Comparison of ENCODE assay signal across 30 cellular contexts in genomic region chr20:59220161-59220560, GRCh38. TPM values are rescaled to one million over a fixed set of nuclear protein-coding genes. Genes with fewer than 3 reads are reported as not detected.
"Had no signal": no experiment of that assay in that cellular context is flagged by ENCODE, and none has a peak within 500 bp of the region (broad histone marks: within the 10 kb centered on the region; RNA-seq: fewer than 3 reads in every experiment).

No MANE protein-coding gene starts in this region.

- H3K27ac Mint-ChIP-seq: activated CD4-positive, alpha-beta memory T cell treated with anti-CD3 and anti-CD28 coated beads for 36 hours; activated CD4-positive, alpha-beta T cell treated with anti-CD3 and anti-CD28 coated beads, Interleukin-2, amount 10 ng/mL, durations not matched to agents 24 days and 14 days; activated T-helper 2 cell treated with anti-CD3 and anti-CD28 coated beads, Interferon-gamma antibody, Interleukin-2, Interleukin-4, amounts not matched to agents 10 μg/mL and 5 μg/mL and 100 μg/mL, durations not matched to agents 14 hours and 24 hours and 36 hours; endodermal cell; neural progenitor cell had no signal

- H3K4me1 ChIP-seq: foreskin keratinocyte, parathyroid adenoma had no signal

- H3K9me3 Mint-ChIP-seq: activated CD4-positive, alpha-beta memory T cell treated with anti-CD3 and anti-CD28 coated beads for 36 hours; activated CD4-positive, alpha-beta T cell treated with anti-CD3 and anti-CD28 coated beads, Interleukin-2, amount 10 ng/mL, durations not matched to agents 24 days and 14 days; activated T-helper 2 cell treated with anti-CD3 and anti-CD28 coated beads, Interferon-gamma antibody, Interleukin-2, Interleukin-4, amounts not matched to agents 10 μg/mL and 5 μg/mL and 100 μg/mL, durations not matched to agents 14 hours and 24 hours and 36 hours; endodermal cell had no signal

- H3K27me3 Mint-ChIP-seq: activated CD4-positive, alpha-beta memory T cell treated with anti-CD3 and anti-CD28 coated beads for 36 hours had no signal

- H3K36me3 ChIP-seq: breast epithelium, heart right ventricle, left lung, lower lobe of right lung, neural progenitor cell, vagina had no signal

- H3K36me3 Mint-ChIP-seq: activated CD4-positive, alpha-beta memory T cell treated with anti-CD3 and anti-CD28 coated beads for 36 hours; neural progenitor cell had no signal

- H3K27me3 ChIP-seq: testis, vagina had no signal

- DNase-seq: activated CD4-positive, alpha-beta memory T cell treated with anti-CD3 and anti-CD28 coated beads for 36 hours; activated CD4-positive, alpha-beta T cell treated with anti-CD3 and anti-CD28 coated beads, Interleukin-2, amount 10 ng/mL, durations not matched to agents 24 days and 14 days; activated CD4-positive, CD25-positive, alpha-beta regulatory T cell treated with anti-CD3 and anti-CD28 coated beads, Interleukin-2, amount 50 U/mL, for 72 hours; activated CD8-positive, alpha-beta memory T cell treated with anti-CD3 and anti-CD28 coated beads, Interleukin-2, amount 50 U/mL, for 4 hours; activated T-cell treated with anti-CD3 and anti-CD28 coated beads, Interleukin-2, amount 50 U/mL, for 48 hours; amygdala; central memory CD4-positive, alpha-beta T cell; endodermal cell; foreskin keratinocyte; heart right ventricle; left lung; lower lobe of right lung; mesenchymal stem cell; occipital lobe; psoas muscle; SK-N-SH; stimulated activated CD4-positive, alpha-beta T cell treated with anti-CD3 and anti-CD28 coated beads, Interleukin-2, amount 100 ng/mL, for 24 hours; stimulated activated naive CD4-positive, alpha-beta T cell; SW 1271; T-helper 2 cell; testis; trophoblast cell had no signal

- H3K4me3 Mint-ChIP-seq: activated CD4-positive, alpha-beta memory T cell treated with anti-CD3 and anti-CD28 coated beads for 36 hours; activated CD4-positive, alpha-beta T cell treated with anti-CD3 and anti-CD28 coated beads, Interleukin-2, amount 10 ng/mL, durations not matched to agents 24 days and 14 days; endodermal cell had no signal

- H3K9me3 ChIP-seq: breast epithelium, heart right ventricle, left lung, lower lobe of right lung, psoas muscle, SK-N-SH, testis, vagina had no signal

- ATAC-seq: esophagus mucosa, left lung, lower lobe of right lung, psoas muscle had no signal

- H3K27ac ChIP-seq: foreskin keratinocyte, left lung, lower lobe of right lung, neural progenitor cell, parathyroid adenoma, psoas muscle, testis, vagina had no signal

- H3K4me3 ChIP-seq: breast epithelium, heart right ventricle, left lung, lower lobe of right lung, neural progenitor cell, psoas muscle, smooth muscle cell, testis, vagina had no signal

RNA-seq across cellular contexts. Expression of gene ZNF831, which starts 56.5 kb away (rescaled TPM):
- total RNA-seq: endodermal cell, foreskin keratinocyte, glomerular endothelial cell, smooth muscle cell had no signal
- polyA plus RNA-seq: foreskin keratinocyte, SK-N-SH, smooth muscle cell had no signal
